ENCODE assay signal across 20 cellular contexts in genomic region chr12:132441871-132442863, GRCh38.
"Had no signal": no experiment of that assay in that cellular context is flagged by ENCODE, and none has a peak within 500 bp of the region (broad histone marks: within the 10 kb centered on the region; RNA-seq: fewer than 3 reads in every experiment).

No MANE protein-coding gene starts in this region.

- H3K9me3 ChIP-seq: neutrophil, suprapubic skin had no signal

- H3K36me3 Mint-ChIP-seq: type B pancreatic cell had no signal

- H3K27ac Mint-ChIP-seq: effector memory CD8-positive, alpha-beta T cell had no signal

- H3K4me3 ChIP-seq: lung, suprapubic skin had no signal

- H3K27me3 Mint-ChIP-seq: activated CD8-positive, alpha-beta T cell treated with anti-CD3 and anti-CD28 coated beads for 36 hours; activated naive CD8-positive, alpha-beta T cell treated with anti-CD3 and anti-CD28 coated beads, Interleukin-2, amount 10 ng/mL, durations not matched to agents 7 days and 5 days; central memory CD8-positive, alpha-beta T cell; effector memory CD8-positive, alpha-beta T cell; stimulated activated naive CD8-positive, alpha-beta T cell treated with anti-CD3 and anti-CD28 coated beads, Interleukin-15, Interleukin-2, amounts not matched to agents 100 ng/mL and 50 ng/mL, for 24 hours had no signal

- H3K4me3 Mint-ChIP-seq: activated CD8-positive, alpha-beta T cell treated with anti-CD3 and anti-CD28 coated beads for 36 hours; activated naive CD8-positive, alpha-beta T cell treated with anti-CD3 and anti-CD28 coated beads, Interleukin-2, amount 10 ng/mL, durations not matched to agents 7 days and 5 days; central memory CD8-positive, alpha-beta T cell; effector memory CD8-positive, alpha-beta T cell; stimulated activated naive CD8-positive, alpha-beta T cell treated with anti-CD3 and anti-CD28 coated beads, Interleukin-15, Interleukin-2, amounts not matched to agents 100 ng/mL and 50 ng/mL, for 24 hours; type B pancreatic cell had no signal

- H3K36me3 ChIP-seq: brain microvascular endothelial cell, neutrophil, suprapubic skin had no signal

- DNase-seq: activated CD4-positive, alpha-beta T cell treated with anti-CD3 and anti-CD28 coated beads for 1 hour; activated CD8-positive, alpha-beta T cell treated with anti-CD3 and anti-CD28 coated beads for 36 hours; activated gamma-delta T cell; activated naive CD8-positive, alpha-beta T cell treated with anti-CD3 and anti-CD28 coated beads, Interleukin-2, amount 10 ng/mL, durations not matched to agents 7 days and 5 days; activated T-cell treated with anti-CD3 and anti-CD28 coated beads, Interleukin-2, amount 50 U/mL, for 48 hours; anterior cingulate cortex; brain microvascular endothelial cell; dermis blood vessel endothelial cell; effector memory CD8-positive, alpha-beta T cell; foreskin keratinocyte; left colon; midbrain; retina; stimulated activated CD4-positive, alpha-beta T cell treated with anti-CD3 and anti-CD28 coated beads, Interleukin-4, amount 100 ng/mL, for 1 hour had no signal

- H3K27ac ChIP-seq: brain microvascular endothelial cell, foreskin keratinocyte, neutrophil, suprapubic skin had no signal

- H3K9me3 Mint-ChIP-seq: activated CD8-positive, alpha-beta T cell treated with anti-CD3 and anti-CD28 coated beads for 36 hours; activated naive CD8-positive, alpha-beta T cell treated with anti-CD3 and anti-CD28 coated beads, Interleukin-2, amount 10 ng/mL, durations not matched to agents 7 days and 5 days; central memory CD8-positive, alpha-beta T cell; effector memory CD8-positive, alpha-beta T cell; stimulated activated naive CD8-positive, alpha-beta T cell treated with anti-CD3 and anti-CD28 coated beads, Interleukin-15, Interleukin-2, amounts not matched to agents 100 ng/mL and 50 ng/mL, for 24 hours; type B pancreatic cell had no signal

- H3K4me1 ChIP-seq: foreskin keratinocyte had no signal
